Comparison of ENCODE assay signal across 1 cellular context in the genomic region with DNA sequence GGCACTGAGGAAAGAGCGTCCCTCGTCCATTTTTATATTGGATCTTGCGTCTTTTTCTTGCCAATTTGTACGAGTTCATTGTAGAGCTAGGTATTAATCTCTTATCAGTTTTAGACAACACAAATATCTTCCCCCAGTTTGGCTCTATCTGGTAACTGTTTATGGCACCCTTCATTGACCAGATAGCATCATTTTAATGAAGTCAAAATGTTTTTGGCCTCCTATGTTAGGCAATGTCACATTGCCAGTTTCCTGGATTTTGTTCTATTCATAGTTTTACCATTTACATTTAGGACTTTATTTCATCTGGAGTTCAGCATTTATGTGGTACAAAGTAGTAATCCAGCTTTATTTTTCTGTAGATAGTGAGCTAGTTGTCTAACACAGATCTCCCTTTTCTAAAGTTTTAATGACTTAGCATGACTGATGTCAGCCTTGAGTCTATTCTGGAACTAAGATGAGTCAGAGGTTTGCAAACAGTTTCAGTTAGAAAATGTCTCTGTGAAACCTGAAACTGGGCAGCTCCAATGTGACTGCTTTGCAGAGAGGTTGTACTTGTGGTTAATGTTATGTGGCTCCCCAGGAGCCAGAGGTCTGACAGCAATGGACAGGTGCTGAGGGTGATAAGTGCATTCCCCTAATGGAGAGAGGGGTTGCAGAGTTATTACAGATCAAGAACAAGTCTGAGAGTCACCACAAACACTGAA.
A peak's percentile ranks its signal among the peaks of the same experiment; 100 is the strongest.
TF ChIP-seq lines count a peak whose summit lies in the region.

No MANE protein-coding gene starts in this region.

TF ChIP-seq in K562, 482 proteins besides CTCF, POLR2A, EP300 and RAD21 (continued from another document):
- TF ChIP-seq ZBTB40 (IDR thresholded peaks at IDR 0.05) (peak; percentile 23), ZBTB40 (CRISPR knock-in tag; IDR thresholded peaks at IDR 0.05) (no peak), SIX5 (IDR thresholded peaks at IDR 0.05; ENCODE audit: borderline replicate concordance in 1 of 2, insufficient read depth in 1 of 2, low read depth in 1 of 2, low read length in 2 of 2) (no peak), CBFA2T3 (IDR thresholded peaks at IDR 0.05) (peak; percentile 94), MYNN (IDR thresholded peaks at IDR 0.05) (peak; percentile 62; the same call in 1 of the 2 replicates), MYNN (CRISPR knock-in tag; IDR thresholded peaks at IDR 0.05) (no peak), MCM2 (IDR thresholded peaks at IDR 0.05; ENCODE audit: low read depth) (no peak), TAL1 (IDR thresholded peaks at IDR 0.05) (peak; percentile 91), CBX5 (IDR thresholded peaks at IDR 0.05; ENCODE audit: borderline replicate concordance, low read depth) (0 out of 2 replicates have a peak, but pooled peaks have one; percentile 11), FOXM1 (IDR thresholded peaks at IDR 0.05; ENCODE audit: low read depth) (peak; percentile 83), FOXM1 (CRISPR knock-in tag; IDR thresholded peaks at IDR 0.05; ENCODE audit: low read depth) (no peak), CEBPG (CRISPR knock-in tag; IDR thresholded peaks at IDR 0.05) (peak; percentile 75; the same call in 1 of the 2 replicates), CEBPG (tag; conservative IDR thresholded peaks at IDR 0.05 in 1 of 2, IDR thresholded peaks at IDR 0.05 in 1 of 2) (peak in 1 of 2 experiments; percentile 56; a peak in 2 of 4 replicates), CTBP1 (IDR thresholded peaks at IDR 0.05; ENCODE audit: borderline replicate concordance) (peak; percentile 78; the same call in 1 of the 2 replicates)
